In the genomic region with DNA sequence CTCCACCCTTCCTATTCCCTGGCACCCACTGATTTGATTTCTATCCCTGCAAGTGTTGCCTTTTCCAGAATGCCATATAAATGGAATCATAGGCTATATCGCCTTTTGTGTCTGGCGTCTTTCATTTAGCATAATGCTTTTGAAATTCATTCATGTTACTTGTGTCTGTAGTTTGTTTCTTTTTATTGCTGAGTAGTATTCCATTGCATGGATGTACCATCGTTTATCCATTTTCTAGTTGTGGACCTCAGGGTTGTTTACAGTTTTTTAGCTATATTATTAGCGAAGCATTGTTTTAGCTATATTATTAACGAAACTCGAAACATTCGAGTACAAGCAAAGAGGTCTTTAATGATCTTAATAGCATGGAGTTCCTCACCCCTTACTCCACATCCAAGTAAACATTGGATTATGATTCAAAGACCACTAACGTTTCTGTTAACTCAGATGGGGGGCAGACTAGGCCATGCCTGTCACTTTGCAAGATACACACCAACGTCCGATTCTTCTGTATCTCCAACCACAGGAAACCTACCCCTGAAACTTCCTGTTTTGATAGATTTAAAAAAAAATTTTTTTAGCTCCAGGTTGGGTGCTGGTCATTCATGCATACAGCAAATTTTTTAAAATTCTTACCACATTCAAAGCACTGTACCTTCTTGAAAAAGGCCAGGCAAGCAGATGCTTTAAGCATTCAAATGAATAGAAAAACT, we compare ENCODE assay signal across 8 cellular contexts. TPM values are rescaled to one million over a fixed set of nuclear protein-coding genes. Genes with fewer than 3 reads are reported as not detected.
DNase-seq lines count a peak whose midpoint lies in the region; ATAC-seq, FAIRE-seq and TF ChIP-seq lines count a peak whose summit lies in the region.

No MANE protein-coding gene starts in this region.

- H3K27ac ChIP-seq in RWPE1 (peak overlapping the region; percentile 94), esophagus muscularis mucosa (replicated peaks in 1 of 4) (peak overlapping the region in 3 of 4 donors; percentile 85 to 87 (median 87)), small intestine (ENCODE audit: low read depth in 1 of 2, low read length in 1 of 2) (peak overlapping the region in 1 of 2 donors; percentile 93)

- no peak for TF ChIP-seq EP300 in esophagus muscularis mucosa (IDR thresholded peaks at IDR 0.05)

- intact Hi-C loops in esophagus muscularis mucosa (cut with DNase I), result loop anchor here (5.0 to 10.0 kb wide), 3 partner anchors 92 to 290 kb away; partner anchors contain the start of genes GRSF1 and MOB1B

- DNase-seq in activated CD4-positive, alpha-beta T cell treated with anti-CD3 and anti-CD28 coated beads, Interleukin-2, amount 10 ng/mL, durations not matched to agents 7 days and 5 days, result no peak
- no peak for DNase-seq in activated CD4-positive, alpha-beta T cell treated with anti-CD3 and anti-CD28 coated beads, Interleukin-2, amount 50 U/mL, for 4 hours
- DNase-seq in RWPE1 (ENCODE audit: low spot score), result no peak
- DNase-seq in esophagus muscularis mucosa (ENCODE audit: extremely low spot score), result no peak
- no peak for DNase-seq in small intestine
- DNase-seq in HK-2 (ENCODE audit: unreplicated experiment), result no peak
- DNase-seq in GM03348 (ENCODE audit: low spot score), result no peak

- H3K4me1 Mint-ChIP-seq in activated CD4-positive, alpha-beta T cell treated with anti-CD3 and anti-CD28 coated beads, Interleukin-2, amount 10 ng/mL, durations not matched to agents 7 days and 5 days, result peaks cover 55% of the 10 kb centered on the region

- peaks cover 53% of the 10 kb centered on the region for H3K36me3 Mint-ChIP-seq in activated CD4-positive, alpha-beta T cell treated with anti-CD3 and anti-CD28 coated beads, Interleukin-2, amount 10 ng/mL, durations not matched to agents 7 days and 5 days (ENCODE audit: low read depth)

- ATAC-seq in HG02884 (IDR thresholded peaks at IDR 0.05; ENCODE audit: unreplicated experiment), result peak; percentile 30

- CTCF ChIA-PET in activated CD4-positive, alpha-beta T cell treated with anti-CD3 and anti-CD28 coated beads, Interleukin-2, amount 10 ng/mL, durations not matched to agents 7 days and 5 days (lab: Charles Lee), result interaction anchor here (1.1 to 2.6 kb wide), 3 partner anchors 9 to 155 kb away, joined by 3 to 8 read pairs (median 8); partner anchors contain the start of gene GRSF1
- CTCF ChIA-PET in RWPE1 (lab: Yijun Ruan, JAX), result interaction anchor here (0.6 kb wide), 1 partner anchor 36 kb away, joined by 3 read pairs; no protein-coding TSS in a partner anchor

- peak overlapping the region; percentile 97 for H3K4me3 Mint-ChIP-seq in activated CD4-positive, alpha-beta T cell treated with anti-CD3 and anti-CD28 coated beads, Interleukin-2, amount 10 ng/mL, durations not matched to agents 7 days and 5 days

- no peak for FAIRE-seq in small intestine (lab: Jason Lieb, UNC)

- TF ChIP-seq POLR2A in esophagus muscularis mucosa (IDR thresholded peaks at IDR 0.05; ENCODE audit: low read depth), result no peak

- WGBS in esophagus muscularis mucosa, result 69% methylated on average over 10 of the region's 10 CpGs
- WGBS in small intestine, 3 donors, result 59 to 65% (median 61%) methylated on average over 10 of the region's 10 CpGs

- H3K36me3 ChIP-seq in esophagus muscularis mucosa (peaks cover 0 to 14% (median 6%) of the 10 kb centered on the region in 4 donors), small intestine (ENCODE audit: control insufficient read depth in 2 of 2, insufficient read depth in 2 of 2, low read length in 2 of 2) (no peaks in the 10 kb centered on the region)

- POLR2A ChIA-PET in activated CD4-positive, alpha-beta T cell treated with anti-CD3 and anti-CD28 coated beads, Interleukin-2, amount 10 ng/mL, durations not matched to agents 7 days and 5 days (lab: Charles Lee), result no interaction called here
- POLR2A ChIA-PET in RWPE1 (lab: Yijun Ruan, JAX; ENCODE audit: low non-redundant PET), result no interaction called here

- H3K27me3 ChIP-seq in esophagus muscularis mucosa, result no peaks in the 10 kb centered on the region
- H3K27me3 ChIP-seq in small intestine (ENCODE audit: control insufficient read depth in 2 of 2, insufficient read depth in 2 of 2, low read length in 2 of 2), result no peaks in the 10 kb centered on the region

- no peaks in the 10 kb centered on the region for H3K9me3 ChIP-seq in esophagus muscularis mucosa
- H3K9me3 ChIP-seq in small intestine (ENCODE audit: control insufficient read depth, low read depth), result no peaks in the 10 kb centered on the region

- peaks cover 3% of the 10 kb centered on the region for H3K9me3 Mint-ChIP-seq in activated CD4-positive, alpha-beta T cell treated with anti-CD3 and anti-CD28 coated beads, Interleukin-2, amount 10 ng/mL, durations not matched to agents 7 days and 5 days

- H3K27ac Mint-ChIP-seq in activated CD4-positive, alpha-beta T cell treated with anti-CD3 and anti-CD28 coated beads, Interleukin-2, amount 10 ng/mL, durations not matched to agents 7 days and 5 days, result peak overlapping the region; percentile 87

- no peaks in the 10 kb centered on the region for H3K27me3 Mint-ChIP-seq in activated CD4-positive, alpha-beta T cell treated with anti-CD3 and anti-CD28 coated beads, Interleukin-2, amount 10 ng/mL, durations not matched to agents 7 days and 5 days

- H3K4me1 ChIP-seq in esophagus muscularis mucosa, result peaks cover 11 to 47% (median 38%) of the 10 kb centered on the region in 4 donors
- peaks cover 0 to 6% of the 10 kb centered on the region in 2 donors for H3K4me1 ChIP-seq in small intestine (ENCODE audit: control insufficient read depth in 2 of 2, insufficient read depth in 1 of 2, low read depth in 1 of 2, low read length in 1 of 2)

- H3K4me3 ChIP-seq in esophagus muscularis mucosa (peak overlapping the region; percentile 78 to 88 (median 80)), small intestine (ENCODE audit: low read depth in 1 of 2, low read length in 2 of 2) (peak overlapping the region; percentile 62 to 72)

- TF ChIP-seq CTCF in RWPE1 (conservative IDR thresholded peaks at IDR 0.05; ENCODE audit: low read depth), result no peak
- no peak for TF ChIP-seq CTCF in esophagus muscularis mucosa (IDR thresholded peaks at IDR 0.05)

RNA-seq across cellular contexts. Expression of gene DCK, which starts 1.1 kb away (rescaled TPM):
- 10 to 100 TPM; 84.1 to 93.1 TPM for total RNA-seq in activated CD4-positive, alpha-beta T cell treated with anti-CD3 and anti-CD28 coated beads, Interleukin-2, amount 10 ng/mL, durations not matched to agents 7 days and 5 days
- 10 to 100 TPM; 13.7 to 16.8 (median 14.8) TPM for total RNA-seq in esophagus muscularis mucosa
- polyA plus RNA-seq in small intestine, result 10 to 100 TPM in 1 of 3 donors, 1 to 10 TPM in 2; 7.4 to 17.6 (median 9.2) TPM

Comparison
In these comparisons a context has a peak if more than half of its experiments do, and no peak if none do; other contexts are left out.
1. RNA of gene DCK, which starts 1.1 kb away (total RNA-seq): 84.1 to 93.1 TPM in activated CD4-positive, alpha-beta T cell treated with anti-CD3 and anti-CD28 coated beads, Interleukin-2, amount 10 ng/mL, durations not matched to agents 7 days and 5 days; 13.7 to 16.8 TPM in esophagus muscularis mucosa; every median in the first group is over 4 times any median in the second.